ENCODE assay signal across 17 cellular contexts in the genomic region with DNA sequence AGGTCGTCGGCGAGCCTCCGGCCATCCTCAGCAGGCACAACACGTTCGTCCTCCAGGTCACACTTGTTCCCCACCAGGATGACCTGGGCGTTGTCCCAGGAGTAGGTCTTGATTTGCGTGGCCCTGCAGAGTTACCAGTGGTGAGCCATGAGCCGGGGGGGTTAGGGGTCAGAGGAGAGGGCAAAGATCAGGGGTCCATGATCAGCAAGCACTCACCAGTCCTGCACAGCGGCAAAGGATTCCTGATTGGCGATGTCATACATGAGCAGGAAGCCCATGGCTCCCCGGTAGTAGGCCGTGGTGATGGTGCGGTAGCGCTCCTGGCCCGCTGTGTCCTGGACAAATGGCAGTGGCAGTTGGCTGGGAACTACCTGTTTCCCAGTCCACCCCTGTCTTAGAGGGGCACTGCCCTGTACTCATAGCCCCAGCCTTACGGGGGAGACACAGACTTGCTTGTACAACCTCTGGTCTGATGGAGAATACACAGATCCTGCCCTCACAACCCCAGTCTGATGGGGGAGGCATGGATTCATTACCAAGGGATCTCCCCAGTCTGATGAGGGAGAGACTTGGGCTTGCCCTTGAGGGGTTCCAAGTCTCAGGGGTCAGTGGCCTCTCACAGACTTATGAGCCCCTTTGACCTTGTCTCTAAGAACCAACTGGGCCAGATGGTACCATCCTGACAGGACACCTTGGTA. TPM values are rescaled to one million over a fixed set of nuclear protein-coding genes. Genes with fewer than 3 reads are reported as not detected.
DNase-seq lines count a peak whose midpoint lies in the region; ATAC-seq, FAIRE-seq and TF ChIP-seq lines count a peak whose summit lies in the region.
"Had no signal": no experiment of that assay in that cellular context is flagged by ENCODE, and none has a peak within 500 bp of the region (broad histone marks: within the 10 kb centered on the region; RNA-seq: fewer than 3 reads in every experiment).

No MANE protein-coding gene starts in this region.

- WGBS in right cardiac atrium, result 96% methylated on average over 17 of the region's 17 CpGs

- ATAC-seq in right cardiac atrium, result no peak
- ATAC-seq in HG03097 (IDR thresholded peaks at IDR 0.05; ENCODE audit: low FRiP score, unreplicated experiment), result no peak
- ATAC-seq in HG03159 (IDR thresholded peaks at IDR 0.05; ENCODE audit: unreplicated experiment), result no peak
- ATAC-seq: GM12878, GM23338 had no signal

- DNase-seq in right cardiac atrium (peak in 2 of 3 donors; percentile 25 to 35), cardiac septum (ENCODE audit: low spot score) (no peak), bronchial epithelial cell (ENCODE audit: low read depth) (no peak), mesothelial cell of epicardium (ENCODE audit: low spot score in 2 of 2, unreplicated experiment in 2 of 2) (no peak), AG20443 (ENCODE audit: low spot score) (no peak)
- DNase-seq: 8988T; Calu3; CD4-positive, alpha-beta T cell; DMS 273 treated with DMSO at 0.1 percent for 48 hours; H7 had no signal

- no peaks in the 10 kb centered on the region for H3K9me3 Mint-ChIP-seq in mesothelial cell of epicardium
- H3K9me3 Mint-ChIP-seq: CD4-positive, alpha-beta T cell; GM23338 had no signal

- peak overlapping the region; percentile 21 for H3K27ac Mint-ChIP-seq in mesothelial cell of epicardium
- H3K27ac Mint-ChIP-seq: CD4-positive, alpha-beta T cell; GM23338 had no signal

- H3K27ac ChIP-seq in right cardiac atrium (ENCODE audit: low read length), result no peak overlapping the region

- intact Hi-C loops in right cardiac atrium (cut with DNase I), result loop anchor here in 1 of 4 donors (5.0 kb wide), 1 partner anchor 38 kb away; a partner anchor contains a TSS
- intact Hi-C loops in cardiac septum (cut with DNase I), result no loop called here

- TF ChIP-seq CTCF in bronchial epithelial cell (IDR thresholded peaks at IDR 0.05; ENCODE audit: insufficient read depth, low read length, severe bottlenecking), result no peak
- TF ChIP-seq CTCF in mesothelial cell of epicardium (IDR thresholded peaks at IDR 0.05; ENCODE audit: unreplicated experiment), result no peak

- H3K4me1 ChIP-seq in right cardiac atrium (ENCODE audit: control insufficient read depth, insufficient read depth, low read length), result peaks cover 4% of the 10 kb centered on the region

- H3K36me3 ChIP-seq in bronchial epithelial cell (ENCODE audit: control insufficient read depth, insufficient read depth, low read length), result peaks cover 35% of the 10 kb centered on the region

- peaks cover 38% of the 10 kb centered on the region for H3K36me3 Mint-ChIP-seq in mesothelial cell of epicardium

- no peak overlapping the region for H3K4me3 Mint-ChIP-seq in mesothelial cell of epicardium
- H3K4me3 Mint-ChIP-seq: CD4-positive, alpha-beta T cell; GM23338 had no signal

- H3K4me1 Mint-ChIP-seq in mesothelial cell of epicardium, result peaks cover 9% of the 10 kb centered on the region

- H3K27me3 ChIP-seq in right cardiac atrium (ENCODE audit: control insufficient read depth, insufficient read depth), result no peaks in the 10 kb centered on the region
- no peaks in the 10 kb centered on the region for H3K27me3 ChIP-seq in bronchial epithelial cell (ENCODE audit: control insufficient read depth, insufficient read depth, low read length)
- H3K27me3 ChIP-seq: BLaER1 treated with 17β-estradiol and CSF1 and Interleukin-3, amounts not matched to agents 10 nM and 100 nM had no signal

- H3K9me3 ChIP-seq in right cardiac atrium (ENCODE audit: control insufficient read depth, low read length), result no peaks in the 10 kb centered on the region

- FAIRE-seq in bronchial epithelial cell (lab: Jason Lieb, UNC), result peak; percentile 43
- FAIRE-seq: GM12878, GM18507 had no signal

- no peaks in the 10 kb centered on the region for H3K27me3 Mint-ChIP-seq in mesothelial cell of epicardium (ENCODE audit: low read depth)
- H3K27me3 Mint-ChIP-seq: CD4-positive, alpha-beta T cell had no signal

- no peak overlapping the region for H3K4me3 ChIP-seq in right cardiac atrium (ENCODE audit: low read length)
- no peak overlapping the region for H3K4me3 ChIP-seq in bronchial epithelial cell (ENCODE audit: low read depth, low read length)
- H3K4me3 ChIP-seq: GM12878, GM23338 had no signal

RNA-seq across cellular contexts. Expression of a gene that starts 3.9 kb away (rescaled TPM):
- total RNA-seq in right cardiac atrium (10 to 100 TPM; 12.2 to 12.7 (median 12.3) TPM), cardiac septum (7.4 TPM), bronchial epithelial cell (37.4 and 88.3 TPM in 2 replicates), mesothelial cell of epicardium (26.3 to 28.4 TPM (median 27.3 TPM) in 3 replicates)
- polyA plus RNA-seq in right cardiac atrium, result 4.1 TPM
- total RNA-seq: HT1080 had no signal

RNA-seq across cellular contexts. Expression of a gene that starts 10.5 kb away (rescaled TPM):
- total RNA-seq in right cardiac atrium, result 100 to 1,000 TPM in 2 of 4 donors, 10 to 100 TPM in 2; 92.9 to 105 (median 98.1) TPM
- polyA plus RNA-seq in right cardiac atrium, result 149 TPM
- 75.7 TPM for total RNA-seq in cardiac septum
- total RNA-seq in bronchial epithelial cell, result 70.6 and 116 TPM in 2 replicates
- total RNA-seq in mesothelial cell of epicardium, result 56.8 to 61.4 TPM (median 57.2 TPM) in 3 replicates

RNA-seq across cellular contexts. Expression of a gene that starts 10.7 kb away (rescaled TPM):
- total RNA-seq in right cardiac atrium, result 10 to 100 TPM; 16.7 to 26.5 (median 24.9) TPM
- polyA plus RNA-seq in right cardiac atrium, result 34.2 TPM
- total RNA-seq in cardiac septum, result 24.2 TPM
- 7.9 and 11.1 TPM in 2 replicates for total RNA-seq in bronchial epithelial cell
- 29.6 to 34.9 TPM (median 34.2 TPM) in 3 replicates for total RNA-seq in mesothelial cell of epicardium
- total RNA-seq: HT1080 had no signal

RNA-seq across cellular contexts. Expression of a gene that starts 19.6 kb away (rescaled TPM):
- total RNA-seq in right cardiac atrium, result 10 to 100 TPM; 23.2 to 32.1 (median 26.3) TPM
- polyA plus RNA-seq in right cardiac atrium, result 19.7 TPM
- total RNA-seq in cardiac septum, result 19.3 TPM
- total RNA-seq in bronchial epithelial cell, result 1.8 and 6.0 TPM in 2 replicates
- 18.9 to 21.4 TPM (median 20.4 TPM) in 3 replicates for total RNA-seq in mesothelial cell of epicardium

RNA-seq across cellular contexts. Expression of a gene that starts 38.9 kb away (rescaled TPM):
- 1 to 10 TPM; 1.0 to 1.9 (median 1.3) TPM for total RNA-seq in right cardiac atrium
- 1.9 TPM for polyA plus RNA-seq in right cardiac atrium
- 1.3 TPM for total RNA-seq in cardiac septum
- 0.53 and 0.90 TPM in 2 replicates for total RNA-seq in bronchial epithelial cell
- 2.7 to 2.9 TPM (median 2.8 TPM) in 3 replicates for total RNA-seq in mesothelial cell of epicardium

Comparison
In these comparisons a context has a peak if more than half of its experiments do, and no peak if none do; other contexts are left out.
1. DNase-seq: peak in right cardiac atrium (2 of 3); none in cardiac septum (single experiment), bronchial epithelial cell (single experiment), mesothelial cell of epicardium (0 of 2) and AG20443 (single experiment).